In the genomic region with DNA sequence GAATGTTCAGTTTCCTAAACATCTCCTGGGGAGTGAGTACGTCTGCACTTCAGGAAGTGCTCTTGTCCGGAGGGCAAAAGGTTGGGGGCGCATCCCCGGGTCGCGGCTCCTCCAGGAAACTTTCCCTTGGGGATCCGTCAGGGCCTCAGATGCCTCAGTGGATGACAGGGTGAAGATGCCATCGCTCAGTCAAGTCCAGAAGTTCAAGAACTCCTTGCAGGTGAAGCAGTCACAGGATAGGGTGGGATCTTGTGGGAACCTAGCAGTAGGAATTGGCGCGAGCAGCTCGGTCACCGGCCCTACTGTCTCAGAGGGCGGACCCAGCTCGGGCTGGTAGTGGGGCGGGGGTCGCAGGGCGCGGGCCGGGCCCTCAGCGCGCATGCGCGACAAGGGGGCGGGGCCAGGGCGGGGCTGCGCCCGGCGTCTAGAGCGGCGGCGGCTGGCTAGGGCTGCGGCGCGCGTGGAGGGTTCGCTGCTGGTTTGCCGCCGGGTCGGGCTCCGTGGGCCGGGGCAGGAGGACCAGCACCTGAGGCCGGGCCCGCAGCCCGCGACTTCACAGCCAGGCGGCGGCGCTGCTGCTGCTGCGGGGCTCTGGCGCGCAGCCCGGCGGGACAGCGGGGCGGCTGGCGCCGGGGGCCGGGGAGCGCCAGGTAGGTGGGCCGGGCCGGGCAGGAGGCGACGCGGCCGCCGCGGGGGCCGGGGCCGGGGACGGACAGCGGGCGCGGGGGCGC, we compare ENCODE assay signal across 8 cellular contexts. TPM values are rescaled to one million over a fixed set of nuclear protein-coding genes. Genes with fewer than 3 reads are reported as not detected.
DNase-seq lines count a peak whose midpoint lies in the region; ATAC-seq and TF ChIP-seq lines count a peak whose summit lies in the region.

A gene (plus strand): TSS at position 423 of the 731 bp plus-strand sequence. CDS start 75,191 bp downstream, outside the sequence.

- peaks cover 3% of the 10 kb centered on the region for H3K9me3 Mint-ChIP-seq in stimulated activated effector memory CD8-positive, alpha-beta T cell treated with anti-CD3 and anti-CD28 coated beads, Interleukin-12 subunit alpha, Interleukin-12 subunit beta, amount 100 ng/mL, for 72 hours

- H3K4me1 Mint-ChIP-seq in stimulated activated effector memory CD8-positive, alpha-beta T cell treated with anti-CD3 and anti-CD28 coated beads, Interleukin-12 subunit alpha, Interleukin-12 subunit beta, amount 100 ng/mL, for 72 hours, result peaks cover 44% of the 10 kb centered on the region

- H3K36me3 ChIP-seq in mucosa of stomach (ENCODE audit: control insufficient read depth, insufficient read depth, low read length), result no peaks in the 10 kb centered on the region

- no peaks in the 10 kb centered on the region for H3K27me3 ChIP-seq in mucosa of stomach (ENCODE audit: control insufficient read depth, insufficient read depth, low read length)

- peak within 1 kb of the TSS; percentile 91 for H3K4me3 Mint-ChIP-seq in stimulated activated effector memory CD8-positive, alpha-beta T cell treated with anti-CD3 and anti-CD28 coated beads, Interleukin-12 subunit alpha, Interleukin-12 subunit beta, amount 100 ng/mL, for 72 hours

- peak; percentile 66 for ATAC-seq in GM19467 (IDR thresholded peaks at IDR 0.05; ENCODE audit: unreplicated experiment)
- peak; percentile 84 for ATAC-seq in stimulated activated effector memory CD8-positive, alpha-beta T cell treated with anti-CD3 and anti-CD28 coated beads, Interleukin-12 subunit alpha, Interleukin-12 subunit beta, amount 100 ng/mL, for 72 hours

- peaks cover 23% of the 10 kb centered on the region for H3K4me1 ChIP-seq in mucosa of stomach (ENCODE audit: control insufficient read depth, insufficient read depth, low read length)

- H3K36me3 Mint-ChIP-seq in stimulated activated effector memory CD8-positive, alpha-beta T cell treated with anti-CD3 and anti-CD28 coated beads, Interleukin-12 subunit alpha, Interleukin-12 subunit beta, amount 100 ng/mL, for 72 hours, result peaks cover 20% of the 10 kb centered on the region

- DNase-seq in COR-L47 (lab: John Stamatoyannopoulos, UW), result peak; percentile 56
- peak; percentile 62 for DNase-seq in HPDE6-E6E7 (ENCODE audit: extremely low spot score)
- DNase-seq in OCI-M1 (lab: John Stamatoyannopoulos, UW), result peak; percentile 87
- peak; percentile 77 for DNase-seq in activated T-cell treated with anti-CD3 and anti-CD28 coated beads for 48 hours (ENCODE audit: low read depth)
- no peak for DNase-seq in epithelial cell of proximal tubule (ENCODE audit: low read depth)
- DNase-seq in stimulated activated effector memory CD8-positive, alpha-beta T cell treated with anti-CD3 and anti-CD28 coated beads, Interleukin-12 subunit alpha, Interleukin-12 subunit beta, amount 100 ng/mL, for 72 hours (ENCODE audit: low spot score in 2 of 2), result peak; percentile 73 to 89

- H3K9me3 ChIP-seq in mucosa of stomach (ENCODE audit: control insufficient read depth, low read length), result no peaks in the 10 kb centered on the region

- H3K9ac ChIP-seq in mucosa of stomach (ENCODE audit: low read length), result peak within 1 kb of the TSS; percentile 75

- peak within 1 kb of the TSS; percentile 97 for H3K27ac Mint-ChIP-seq in stimulated activated effector memory CD8-positive, alpha-beta T cell treated with anti-CD3 and anti-CD28 coated beads, Interleukin-12 subunit alpha, Interleukin-12 subunit beta, amount 100 ng/mL, for 72 hours

- H3K4me3 ChIP-seq in epithelial cell of proximal tubule (ENCODE audit: low read depth, low read length) (peak within 1 kb of the TSS; percentile 79), mucosa of stomach (ENCODE audit: low read length) (peak within 1 kb of the TSS; percentile 78)

- no peak for TF ChIP-seq CTCF in epithelial cell of proximal tubule (conservative IDR thresholded peaks at IDR 0.05; ENCODE audit: low read depth, low read length)

RNA-seq across cellular contexts. Expression of the gene that starts here (rescaled TPM):
- 12.2 and 15.1 TPM in 2 replicates for total RNA-seq in epithelial cell of proximal tubule
